In the genomic region with DNA sequence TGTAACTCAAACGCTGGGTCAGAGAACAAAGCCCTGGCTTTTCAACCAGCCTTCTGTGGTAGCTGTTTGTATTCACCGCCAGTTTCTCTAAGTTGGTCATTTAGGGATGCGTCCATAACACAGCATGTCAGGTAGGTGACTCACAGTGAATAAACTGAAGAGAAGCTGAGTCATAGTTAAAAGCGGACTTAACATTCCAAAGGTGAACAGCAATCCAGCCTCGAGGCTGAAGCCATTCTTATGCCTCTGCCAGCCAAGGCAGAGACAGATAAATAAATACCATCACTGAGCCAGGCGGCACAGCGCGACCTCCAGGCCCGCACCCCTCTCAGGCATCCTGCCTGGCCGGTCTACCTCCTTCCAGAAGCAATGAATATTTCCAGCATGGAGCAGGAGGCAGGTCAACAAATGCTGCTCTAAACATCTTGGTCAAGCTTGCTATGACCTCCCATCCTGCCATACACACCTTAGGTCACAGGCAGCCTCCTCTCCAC, we compare ENCODE assay signal across 10 cellular contexts. TPM values are rescaled to one million over a fixed set of nuclear protein-coding genes. Genes with fewer than 3 reads are reported as not detected.
A peak's percentile ranks its signal among the peaks of the same experiment; 100 is the strongest.
DNase-seq lines count a peak whose midpoint lies in the region; ATAC-seq and TF ChIP-seq lines count a peak whose summit lies in the region.
"Had no signal": no experiment of that assay in that cellular context is flagged by ENCODE, and none has a peak within 500 bp of the region (broad histone marks: within the 10 kb centered on the region; RNA-seq: fewer than 3 reads in every experiment).

No MANE protein-coding gene starts in this region.

- peak overlapping the region; percentile 50 for H3K9ac ChIP-seq in HUES48 (ENCODE audit: low read depth, low read length)

- TF ChIP-seq POLR2A in breast epithelium (IDR thresholded peaks at IDR 0.05) (no peak), spleen (IDR thresholded peaks at IDR 0.05) (no peak)

- H3K4me3 Mint-ChIP-seq in activated T-cell treated with anti-CD3 and anti-CD28 coated beads, Interleukin-2, amount 50 U/mL, for 4 hours, result no peak overlapping the region

- H3K79me2 ChIP-seq in ACC112 (ENCODE audit: control insufficient read depth, insufficient read depth, low read length, unreplicated experiment), result no peaks in the 10 kb centered on the region

- H3K4me3 ChIP-seq in ACC112 (ENCODE audit: low read depth, low read length), result no peak overlapping the region
- H3K4me3 ChIP-seq in HUES48 (ENCODE audit: low read depth, low read length), result no peak overlapping the region
- H3K4me3 ChIP-seq in breast epithelium, result no peak overlapping the region
- no peak overlapping the region for H3K4me3 ChIP-seq in spleen
- H3K4me3 ChIP-seq in ascending aorta, result no peak overlapping the region

- ATAC-seq in activated T-cell treated with anti-CD3 and anti-CD28 coated beads, Interleukin-2, amount 50 U/mL, for 4 hours, result no peak
- ATAC-seq in GM21619 (IDR thresholded peaks at IDR 0.05; ENCODE audit: unreplicated experiment), result no peak

- 76 to 89% (median 86%) methylated on average over 5 to 10 of the region's 10 CpGs for WGBS in spleen, 5 donors

- intact Hi-C loops in breast epithelium (cut with DNase I; ENCODE audit: low total_unique reads), result no loop called here
- intact Hi-C loops in spleen (cut with DNase I; ENCODE audit: low total_unique reads), result no loop called here
- intact Hi-C loops in ascending aorta (cut with DNase I), result no loop called here

- H3K27me3 Mint-ChIP-seq in activated T-cell treated with anti-CD3 and anti-CD28 coated beads, Interleukin-2, amount 50 U/mL, for 4 hours (ENCODE audit: low read depth), result peaks cover 16% of the 10 kb centered on the region

- H3K9me3 ChIP-seq in HUES48 (ENCODE audit: control insufficient read depth, insufficient read depth, low read length) (0 out of 2 replicates have a peak, but pooled peaks cover 4% of the 10 kb centered on the region), breast epithelium (no peaks in the 10 kb centered on the region), spleen (no peaks in the 10 kb centered on the region), ascending aorta (no peaks in the 10 kb centered on the region)

- H3K27me3 ChIP-seq in ACC112 (ENCODE audit: insufficient read depth, low read length), result peaks cover 16% of the 10 kb centered on the region
- no peaks in the 10 kb centered on the region for H3K27me3 ChIP-seq in HUES48 (ENCODE audit: control insufficient read depth, insufficient read depth, low read length)
- H3K27me3 ChIP-seq in breast epithelium, result no peaks in the 10 kb centered on the region
- H3K27me3 ChIP-seq in spleen (replicated peaks in 1 of 7), result peaks cover 0 to 35% (median 3%) of the 10 kb centered on the region in 7 donors
- no peaks in the 10 kb centered on the region for H3K27me3 ChIP-seq in ascending aorta

- H3K4me1 Mint-ChIP-seq in activated T-cell treated with anti-CD3 and anti-CD28 coated beads, Interleukin-2, amount 50 U/mL, for 4 hours (ENCODE audit: low read depth), result no peaks in the 10 kb centered on the region

- TF ChIP-seq CTCF in breast epithelium (IDR thresholded peaks at IDR 0.05) (no peak), spleen (IDR thresholded peaks at IDR 0.05 in 8 of 11, conservative IDR thresholded peaks at IDR 0.05 in 3 of 11) (no peak), ascending aorta (IDR thresholded peaks at IDR 0.05) (no peak)

- H3K27ac ChIP-seq in ACC112 (ENCODE audit: low read depth, low read length) (peak overlapping the region; percentile 46), HUES48 (ENCODE audit: low read depth, low read length) (peak overlapping the region; percentile 93), breast epithelium (peak overlapping the region; percentile 94 to 98), spleen (no peak overlapping the region), ascending aorta (no peak overlapping the region)

- no peaks in the 10 kb centered on the region for H3K36me3 Mint-ChIP-seq in activated T-cell treated with anti-CD3 and anti-CD28 coated beads, Interleukin-2, amount 50 U/mL, for 4 hours (ENCODE audit: insufficient read depth)

- H3K4me1 ChIP-seq in ACC112 (ENCODE audit: control insufficient read depth, insufficient read depth, low read length, unreplicated experiment), result peaks cover 20% of the 10 kb centered on the region
- peaks cover 25% of the 10 kb centered on the region for H3K4me1 ChIP-seq in HUES48 (ENCODE audit: control insufficient read depth, insufficient read depth, low read length)
- H3K4me1 ChIP-seq in breast epithelium, result peaks cover 12 to 21% of the 10 kb centered on the region in 2 donors
- no peaks in the 10 kb centered on the region for H3K4me1 ChIP-seq in spleen
- H3K4me1 ChIP-seq in ascending aorta, result no peaks in the 10 kb centered on the region

- no peak overlapping the region for H2AFZ ChIP-seq in ACC112 (ENCODE audit: low read length, unreplicated experiment)

- DNase-seq in breast epithelium (ENCODE audit: low spot score in 2 of 2) (peak; percentile 93 to 96), lung microvascular endothelial cell (ENCODE audit: low read depth in 2 of 2) (peak; percentile 28 to 59), spleen (no peak), ascending aorta (ENCODE audit: low spot score in 2 of 2) (no peak)
- DNase-seq in activated T-cell treated with anti-CD3 and anti-CD28 coated beads, Interleukin-2, amount 50 U/mL, for 4 hours, result no peak
- DNase-seq: activated T-cell treated with anti-CD3 and anti-CD28 coated beads for 4 hours, NCI-H510A had no signal

- no peaks in the 10 kb centered on the region for H3K36me3 ChIP-seq in ACC112 (ENCODE audit: insufficient read depth, low read length)
- no peaks in the 10 kb centered on the region for H3K36me3 ChIP-seq in HUES48 (ENCODE audit: control insufficient read depth, insufficient read depth, low read length)
- H3K36me3 ChIP-seq in breast epithelium, result no peaks in the 10 kb centered on the region
- no peaks in the 10 kb centered on the region for H3K36me3 ChIP-seq in spleen
- no peaks in the 10 kb centered on the region for H3K36me3 ChIP-seq in ascending aorta

- H3K9me3 Mint-ChIP-seq in activated T-cell treated with anti-CD3 and anti-CD28 coated beads, Interleukin-2, amount 50 U/mL, for 4 hours, result no peaks in the 10 kb centered on the region

RNA-seq across cellular contexts. Expression of gene CACNG4, which starts 12.4 kb away (rescaled TPM):
- total RNA-seq in breast epithelium, result 1 to 10 TPM in 2 of 3 donors, not detected in 1; 2.6 to 7.3 TPM
- total RNA-seq in lung microvascular endothelial cell, result not detected in 2 replicates
- under 1 TPM in 1 of 3 donors, not detected in 2; 0.05 TPM for total RNA-seq in activated T-cell treated with anti-CD3 and anti-CD28 coated beads, Interleukin-2, amount 50 U/mL, for 4 hours
- total RNA-seq in spleen, result not detected
- polyA plus RNA-seq in spleen, result not detected
- total RNA-seq in ascending aorta, result not detected

Comparison
In these comparisons a context has a peak if more than half of its experiments do, and no peak if none do; other contexts are left out.
1. H3K27ac ChIP-seq: peak in ACC112 (single experiment), HUES48 (single experiment) and breast epithelium (2 of 2); none in spleen (0 of 8) and ascending aorta (0 of 2).
2. DNase-seq: peak in breast epithelium (2 of 2) and lung microvascular endothelial cell (2 of 2); none in activated T-cell treated with anti-CD3 and anti-CD28 coated beads, Interleukin-2, amount 50 U/mL, for 4 hours (single experiment), spleen (single experiment) and ascending aorta (0 of 2).